ENCODE assay signal across 7 cellular contexts in genomic region chr3:6264036-6264435, GRCh38.
"Had no signal": no experiment of that assay in that cellular context is flagged by ENCODE, and none has a peak within 500 bp of the region (broad histone marks: within the 10 kb centered on the region; RNA-seq: fewer than 3 reads in every experiment).

No MANE protein-coding gene starts in this region.

- H3K4me3 ChIP-seq: GM23338 had no signal

- ATAC-seq: GM23338 had no signal

- H3K27ac ChIP-seq: HL-60 had no signal

- DNase-seq: H9, HCEC 1CT, KG1 had no signal

- H3K4me2 ChIP-seq: GM23338 had no signal

- FAIRE-seq: H1, H54 had no signal

- H2AFZ ChIP-seq: GM23338 had no signal
